Comparison of ENCODE assay signal across 17 cellular contexts in genomic region chr10:6569259-6569658, GRCh38. TPM values are rescaled to one million over a fixed set of nuclear protein-coding genes. Genes with fewer than 3 reads are reported as not detected.
A peak's percentile ranks its signal among the peaks of the same experiment; 100 is the strongest.
DNase-seq lines count a peak whose midpoint lies in the region; ATAC-seq and TF ChIP-seq lines count a peak whose summit lies in the region.
"Had no signal": no experiment of that assay in that cellular context is flagged by ENCODE, and none has a peak within 500 bp of the region (broad histone marks: within the 10 kb centered on the region; RNA-seq: fewer than 3 reads in every experiment).

No MANE protein-coding gene starts in this region.

- no peak overlapping the region for H3K9ac ChIP-seq in BLaER1

- no peak for TF ChIP-seq CTCF in endothelial cell (IDR thresholded peaks at IDR 0.05; ENCODE audit: unreplicated experiment)

- no peak overlapping the region for H3K4me3 Mint-ChIP-seq in T-helper 2 cell treated with Interferon-gamma antibody and Interleukin-4, amounts not matched to agents 5 μg/mL and 100 μg/mL, for 36 hours
- no peak overlapping the region for H3K4me3 Mint-ChIP-seq in activated CD8-positive, alpha-beta T cell treated with anti-CD3 and anti-CD28 coated beads, Interleukin-2, amount 10 ng/mL, durations not matched to agents 7 days and 5 days
- H3K4me3 Mint-ChIP-seq in endothelial cell (ENCODE audit: unreplicated experiment), result no peak overlapping the region

- H3K27ac ChIP-seq in BLaER1, result no peak overlapping the region
- H3K27ac ChIP-seq: 22Rv1 had no signal

- H3K27me3 Mint-ChIP-seq in T-helper 2 cell treated with Interferon-gamma antibody and Interleukin-4, amounts not matched to agents 5 μg/mL and 100 μg/mL, for 36 hours (ENCODE audit: low read depth), result no peaks in the 10 kb centered on the region
- no peaks in the 10 kb centered on the region for H3K27me3 Mint-ChIP-seq in activated CD8-positive, alpha-beta T cell treated with anti-CD3 and anti-CD28 coated beads, Interleukin-2, amount 10 ng/mL, durations not matched to agents 7 days and 5 days (ENCODE audit: low read depth)
- H3K27me3 Mint-ChIP-seq in endothelial cell (ENCODE audit: unreplicated experiment), result peaks cover 1% of the 10 kb centered on the region

- POLR2A ChIA-PET in activated CD8-positive, alpha-beta T cell treated with anti-CD3 and anti-CD28 coated beads, Interleukin-2, amount 10 ng/mL, durations not matched to agents 7 days and 5 days (lab: Charles Lee), result interaction anchor here (0.6 kb wide), 1 partner anchor 19 kb away, joined by 3 read pairs; no protein-coding TSS in a partner anchor

- H3K4me2 ChIP-seq in BLaER1, result 0 out of 2 replicates have a peak overlapping the region, but pooled peaks have one; percentile 33

- no peaks in the 10 kb centered on the region for H3K9me3 Mint-ChIP-seq in T-helper 2 cell treated with Interferon-gamma antibody and Interleukin-4, amounts not matched to agents 5 μg/mL and 100 μg/mL, for 36 hours
- no peaks in the 10 kb centered on the region for H3K9me3 Mint-ChIP-seq in activated CD8-positive, alpha-beta T cell treated with anti-CD3 and anti-CD28 coated beads, Interleukin-2, amount 10 ng/mL, durations not matched to agents 7 days and 5 days (ENCODE audit: insufficient read depth)
- no peaks in the 10 kb centered on the region for H3K9me3 Mint-ChIP-seq in endothelial cell (ENCODE audit: unreplicated experiment)

- peaks cover 39% of the 10 kb centered on the region for H3K36me3 Mint-ChIP-seq in T-helper 2 cell treated with Interferon-gamma antibody and Interleukin-4, amounts not matched to agents 5 μg/mL and 100 μg/mL, for 36 hours (ENCODE audit: low read depth)
- peaks cover 51% of the 10 kb centered on the region for H3K36me3 Mint-ChIP-seq in activated CD8-positive, alpha-beta T cell treated with anti-CD3 and anti-CD28 coated beads, Interleukin-2, amount 10 ng/mL, durations not matched to agents 7 days and 5 days (ENCODE audit: low read depth)
- H3K36me3 Mint-ChIP-seq in endothelial cell (ENCODE audit: low read depth, unreplicated experiment), result peaks cover 8% of the 10 kb centered on the region

- CTCF ChIA-PET in activated CD8-positive, alpha-beta T cell treated with anti-CD3 and anti-CD28 coated beads, Interleukin-2, amount 10 ng/mL, durations not matched to agents 7 days and 5 days (lab: Charles Lee), result interaction anchor here (1.9 kb wide), 1 partner anchor 99 kb away, joined by 4 read pairs; no protein-coding TSS in a partner anchor

- H3K4me3 ChIP-seq in BLaER1, result no peak overlapping the region

- no peak for DNase-seq in T-helper 2 cell treated with Interferon-gamma antibody and Interleukin-4, amounts not matched to agents 5 μg/mL and 100 μg/mL, for 36 hours (ENCODE audit: low spot score)
- no peak for DNase-seq in T-helper 2 cell
- DNase-seq in activated CD8-positive, alpha-beta T cell treated with anti-CD3 and anti-CD28 coated beads, Interleukin-2, amount 10 ng/mL, durations not matched to agents 7 days and 5 days, result no peak
- no peak for DNase-seq in endothelial cell (ENCODE audit: low spot score)
- no peak for DNase-seq in H4 (ENCODE audit: low spot score)
- no peak for DNase-seq in cerebellum (ENCODE audit: low spot score)
- DNase-seq in hepatic stellate cell (ENCODE audit: low spot score), result no peak
- DNase-seq: C1 segment of cervical spinal cord, DMS79, Kasumi-1, NCI-H1105 treated with DMSO at 0.1 percent for 48 hours, NCI-H1930, NCI-H2171 treated with DMSO at 0.1 percent for 48 hours, NCI-H774 had no signal

- H3K27ac Mint-ChIP-seq in T-helper 2 cell treated with Interferon-gamma antibody and Interleukin-4, amounts not matched to agents 5 μg/mL and 100 μg/mL, for 36 hours, result peak overlapping the region; percentile 46
- peak overlapping the region; percentile 31 for H3K27ac Mint-ChIP-seq in activated CD8-positive, alpha-beta T cell treated with anti-CD3 and anti-CD28 coated beads, Interleukin-2, amount 10 ng/mL, durations not matched to agents 7 days and 5 days
- H3K27ac Mint-ChIP-seq in endothelial cell (ENCODE audit: unreplicated experiment), result peak overlapping the region; percentile 0

- peaks cover 27% of the 10 kb centered on the region; the same call in 1 of the 2 replicates for H4K20me1 ChIP-seq in BLaER1

- peaks cover 73% of the 10 kb centered on the region for H3K4me1 Mint-ChIP-seq in T-helper 2 cell treated with Interferon-gamma antibody and Interleukin-4, amounts not matched to agents 5 μg/mL and 100 μg/mL, for 36 hours (ENCODE audit: low read depth)
- H3K4me1 Mint-ChIP-seq in activated CD8-positive, alpha-beta T cell treated with anti-CD3 and anti-CD28 coated beads, Interleukin-2, amount 10 ng/mL, durations not matched to agents 7 days and 5 days (ENCODE audit: low read depth), result peaks cover 86% of the 10 kb centered on the region
- peaks cover 51% of the 10 kb centered on the region for H3K4me1 Mint-ChIP-seq in endothelial cell (ENCODE audit: unreplicated experiment)

- 0 out of 2 replicates have a peak, but pooled peaks cover 10% of the 10 kb centered on the region for H3K36me3 ChIP-seq in BLaER1

- no peaks in the 10 kb centered on the region for H3K9me3 ChIP-seq in BLaER1

- ATAC-seq in activated CD8-positive, alpha-beta T cell treated with anti-CD3 and anti-CD28 coated beads, Interleukin-2, amount 10 ng/mL, durations not matched to agents 7 days and 5 days, result no peak
- ATAC-seq: HCT116 had no signal

- H3K4me1 ChIP-seq in BLaER1, result peaks cover 38% of the 10 kb centered on the region

- no peaks in the 10 kb centered on the region for H3K27me3 ChIP-seq in BLaER1

RNA-seq across cellular contexts. Expression of gene PRKCQ, which starts 10.8 kb away (rescaled TPM):
- 10 to 100 TPM; 60.1 to 60.9 TPM for total RNA-seq in activated CD8-positive, alpha-beta T cell treated with anti-CD3 and anti-CD28 coated beads, Interleukin-2, amount 10 ng/mL, durations not matched to agents 7 days and 5 days
- total RNA-seq in endothelial cell (ENCODE audit: unreplicated experiment), result 24.0 TPM
- 6.3 and 6.8 TPM in 2 replicates for total RNA-seq in H4 (2014; rRNA removed; shearing (Covaris generic))
- total RNA-seq in cerebellum, result 0.91 TPM
